In genomic region chr1:65253800-65254319, GRCh38 we compare ENCODE assay signal across 8 cellular contexts. TPM values are rescaled to one million over a fixed set of nuclear protein-coding genes. Genes with fewer than 3 reads are reported as not detected.
DNase-seq lines count a peak whose midpoint lies in the region; ATAC-seq, FAIRE-seq and TF ChIP-seq lines count a peak whose summit lies in the region.

No MANE protein-coding gene starts in this region.

- no peaks in the 10 kb centered on the region for H3K9me1 ChIP-seq in endothelial cell of umbilical vein (replicated peaks; ENCODE audit: control insufficient read depth, extremely low read depth, insufficient read depth, low read length)

- peak; percentile 15 for ATAC-seq in GM18499 (IDR thresholded peaks at IDR 0.05; ENCODE audit: insufficient read depth, unreplicated experiment)

- H4K20me1 ChIP-seq in OCI-LY7 (ENCODE audit: insufficient read depth, low read length) (no peaks in the 10 kb centered on the region), endothelial cell of umbilical vein (replicated peaks; ENCODE audit: control insufficient read depth, extremely low read depth, insufficient read depth, low read length) (no peaks in the 10 kb centered on the region)

- POLR2A ChIA-PET in OCI-LY7 (lab: Charles Lee): interaction anchor here (0.8 to 1.4 kb wide), 4 partner anchors 12 to 166 kb away, joined by 4 to 5 read pairs (median 4); partner anchors contain the start of genes LEPR and LEPROT
- POLR2A ChIA-PET in endothelial cell of umbilical vein (lab: Charles Lee): interaction anchor here (1.8 kb wide), 1 partner anchor 166 kb away, joined by 5 read pairs; the partner anchor contains the start of genes LEPR and LEPROT

- H2AFZ ChIP-seq in OCI-LY7 (ENCODE audit: low read length) (peak overlapping the region; percentile 99), endothelial cell of umbilical vein (ENCODE audit: low read depth, low read length) (peak overlapping the region; percentile 86)

- WGBS in ovary, 3 donors: 3 to 6% (median 5%) methylated on average over 10 to 15 of the region's 15 CpGs

- no peaks in the 10 kb centered on the region for H3K9me2 ChIP-seq in OCI-LY7 (ENCODE audit: insufficient read depth, low read length)

- peak; percentile 67 for FAIRE-seq in endothelial cell of umbilical vein (lab: Jason Lieb, UNC)

- H3K79me2 ChIP-seq in OCI-LY7 (ENCODE audit: insufficient read depth, low read depth, low read length): 0 out of 2 replicates have a peak, but pooled peaks cover 5% of the 10 kb centered on the region
- H3K79me2 ChIP-seq in endothelial cell of umbilical vein (ENCODE audit: control insufficient read depth, insufficient read depth, low read length): no peaks in the 10 kb centered on the region

- H3K9ac ChIP-seq in endothelial cell of umbilical vein (replicated peaks; ENCODE audit: extremely low read depth, insufficient read depth, low read length): peak overlapping the region; percentile 70

- H3K36me3 ChIP-seq in OCI-LY7 (ENCODE audit: insufficient read depth, low read length) (no peaks in the 10 kb centered on the region), endothelial cell of umbilical vein (ENCODE audit: control insufficient read depth in 2 of 2, extremely low read depth in 1 of 2, insufficient read depth in 2 of 2, low read length in 2 of 2) (no peaks in the 10 kb centered on the region), ovary (no peaks in the 10 kb centered on the region)

- TF ChIP-seq POLR2A in endothelial cell of umbilical vein (IDR thresholded peaks at IDR 0.05; ENCODE audit: low read depth, low read length) (no peak), ovary (IDR thresholded peaks at IDR 0.05) (no peak)

- H3K9me3 ChIP-seq in OCI-LY7 (ENCODE audit: low read length) (no peaks in the 10 kb centered on the region), endothelial cell of umbilical vein (replicated peaks; ENCODE audit: control insufficient read depth, insufficient read depth, low read length) (no peaks in the 10 kb centered on the region), ovary (no peaks in the 10 kb centered on the region)

- CTCF ChIA-PET in OCI-LY7 (lab: Charles Lee; ENCODE audit: unreplicated experiment) (no interaction called here), endothelial cell of umbilical vein (lab: Charles Lee) (interaction anchor here (0.8 to 3.7 kb wide), 13 partner anchors 9 to 434 kb away, joined by 3 to 24 read pairs (median 6); partner anchors contain the start of genes DNAJC6, LEPR and LEPROT)

- H3K4me2 ChIP-seq in OCI-LY7 (ENCODE audit: low read length): peak overlapping the region; percentile 88
- H3K4me2 ChIP-seq in endothelial cell of umbilical vein (ENCODE audit: insufficient read depth, low read length): peak overlapping the region; percentile 75

- no peak for TF ChIP-seq EP300 in ovary (IDR thresholded peaks at IDR 0.05)

- dilution Hi-C loops in endothelial cell of umbilical vein (cut with MboI; ENCODE audit: extremely low pct_ligation_motif_present, low sequenced_read_pairs): no loop called here

- intact Hi-C loops in OCI-LY7 (cut with micrococcal nuclease; ENCODE audit: unreplicated experiment): loop anchor here (1.0 to 5.0 kb wide), 4 partner anchors 27 to 187 kb away; partner anchors contain the start of genes LEPR and LEPROT
- intact Hi-C loops in endothelial cell of umbilical vein (cut with micrococcal nuclease): loop anchor here (1.0 kb wide), 2 partner anchors 11 to 166 kb away; partner anchors contain the start of genes LEPR and LEPROT
- intact Hi-C loops in ovary (cut with DNase I): loop anchor here in 2 of 4 donors (10.0 kb wide), 2 partner anchors 161 to 171 kb away; partner anchors contain the start of genes LEPR (in 1 of the 2) and LEPROT (in 1 of the 2)

- peak overlapping the region; percentile 86 for H3K4me3 ChIP-seq in OCI-LY7 (ENCODE audit: low read depth, low read length, poor library complexity, severe bottlenecking)
- H3K4me3 ChIP-seq in endothelial cell of umbilical vein (replicated peaks in 1 of 3; ENCODE audit: insufficient read depth in 1 of 3, low read depth in 1 of 3, low read length in 3 of 3): peak overlapping the region; percentile 44 to 80 (median 70)
- peak overlapping the region; percentile 63 for H3K4me3 ChIP-seq in ovary

- peak; percentile 18 for DNase-seq in HCEC 1CT
- no peak for DNase-seq in OCI-LY7 (ENCODE audit: low spot score)
- peak; percentile 11 for DNase-seq in endothelial cell of umbilical vein (ENCODE audit: low read depth, low spot score)
- DNase-seq in ovary: no peak
- no peak for DNase-seq in SW480 (ENCODE audit: low spot score)
- DNase-seq in activated CD4-positive, alpha-beta T cell treated with anti-CD3 and anti-CD28 coated beads for 4 hours: no peak
- no peak for DNase-seq in EL

- peaks cover 20% of the 10 kb centered on the region for H3K4me1 ChIP-seq in OCI-LY7 (ENCODE audit: insufficient read depth, low read length, poor library complexity, severe bottlenecking)
- peaks cover 13% of the 10 kb centered on the region for H3K4me1 ChIP-seq in endothelial cell of umbilical vein (ENCODE audit: control insufficient read depth, extremely low read depth, insufficient read depth, low read length)
- H3K4me1 ChIP-seq in ovary (ENCODE audit: insufficient read depth): peaks cover 4% of the 10 kb centered on the region

- H3K27me3 ChIP-seq in endothelial cell of umbilical vein (ENCODE audit: control insufficient read depth in 2 of 2, insufficient read depth in 2 of 2, low read length in 2 of 2) (no peaks in the 10 kb centered on the region), ovary (no peaks in the 10 kb centered on the region)

- BruUV-seq in OCI-LY7 (replicated peaks; lab: Mats Ljungman, UMichigan): no TSS peak
- BruUV-seq in endothelial cell of umbilical vein (replicated peaks; lab: Mats Ljungman, UMichigan): no TSS peak

- TF ChIP-seq CTCF in OCI-LY7 (conservative IDR thresholded peaks at IDR 0.05; ENCODE audit: low read length) (no peak), endothelial cell of umbilical vein (IDR thresholded peaks at IDR 0.05; ENCODE audit: extremely low read depth in 1 of 2, insufficient read depth in 1 of 2, low read depth in 1 of 2, low read length in 2 of 2) (no peak), ovary (IDR thresholded peaks at IDR 0.05) (no peak)

- H3K27ac ChIP-seq in OCI-LY7 (ENCODE audit: low read depth, low read length, poor library complexity, severe bottlenecking) (peak overlapping the region; percentile 47), endothelial cell of umbilical vein (ENCODE audit: insufficient read depth, low read depth, low read length) (peak overlapping the region; percentile 1), ovary (no peak overlapping the region)

TF ChIP-seq in endothelial cell of umbilical vein, 7 proteins besides CTCF, POLR2A, EP300 and RAD21:
- TF ChIP-seq GATA2 (IDR thresholded peaks at IDR 0.05; ENCODE audit: insufficient read depth, insufficient read length, low read depth, low read length) (no peak), FOS (IDR thresholded peaks at IDR 0.05; ENCODE audit: borderline replicate concordance, insufficient read depth, low read length) (no peak), MYC (IDR thresholded peaks at IDR 0.05; ENCODE audit: low read depth, low read length) (no peak), EZH2 (IDR thresholded peaks at IDR 0.05; ENCODE audit: borderline replicate concordance, low read depth, low read length, severe bottlenecking) (no peak), POLR2AphosphoS5 (IDR thresholded peaks at IDR 0.05; ENCODE audit: insufficient read depth, low read depth, low read length) (no peak), JUN (IDR thresholded peaks at IDR 0.05; ENCODE audit: borderline replicate concordance, insufficient read depth, insufficient read length, low read depth) (no peak), MAX (IDR thresholded peaks at IDR 0.05; ENCODE audit: insufficient read depth, insufficient read length) (no peak)

RNA-seq across cellular contexts. Expression of gene DNAJC6, which starts 55.5 kb away (rescaled TPM):
- 6.6 and 10.3 TPM in 2 replicates for total RNA-seq in OCI-LY7 (2014; rRNA removed; shearing (Covaris generic))
- 10.2 and 11.3 TPM in 2 replicates for total RNA-seq in OCI-LY7 (2022)
- 2.7 and 4.9 TPM in 2 replicates for total RNA-seq in endothelial cell of umbilical vein
- polyA plus RNA-seq in endothelial cell of umbilical vein: 1.9 and 2.3 TPM in 2 replicates
- 1.4 and 2.0 TPM in 2 replicates for polyA plus RNA-seq in endothelial cell of umbilical vein (2011; cell fraction: cytosol; rRNA removed)
- polyA plus RNA-seq in endothelial cell of umbilical vein (2011; cell fraction: nucleus; rRNA removed): 6.0 and 6.4 TPM in 2 replicates
- 3.6 and 3.7 TPM in 2 replicates for polyA plus RNA-seq in endothelial cell of umbilical vein (2012)
- 9.9 and 11.2 TPM in 2 replicates for polyA minus RNA-seq in endothelial cell of umbilical vein
- 5.3 TPM for polyA minus RNA-seq in endothelial cell of umbilical vein (2011; cell fraction: cytosol; rRNA and poly(A)+ RNA removed)
- polyA minus RNA-seq in endothelial cell of umbilical vein (2011; cell fraction: nucleus; rRNA and poly(A)+ RNA removed): 10.1 and 26.3 TPM in 2 replicates
- total RNA-seq in ovary: 1 to 10 TPM in 6 of 7 donors, under 1 TPM in 1; 0.83 to 2.4 (median 1.5) TPM
- 1 to 10 TPM in 1 of 2 donors, under 1 TPM in 1; 0.48 to 2.7 TPM for polyA plus RNA-seq in ovary

Comparison
In these comparisons a context has a peak if more than half of its experiments do, and no peak if none do; other contexts are left out.
1. DNase-seq: peak in HCEC 1CT (single experiment) and endothelial cell of umbilical vein (single experiment); none in OCI-LY7 (single experiment), ovary (0 of 5), SW480 (single experiment), activated CD4-positive, alpha-beta T cell treated with anti-CD3 and anti-CD28 coated beads for 4 hours (0 of 2) and EL (single experiment).
2. H3K27ac ChIP-seq: peak in OCI-LY7 (single experiment) and endothelial cell of umbilical vein (single experiment); none in ovary (0 of 2).
3. Peak in every context shown above with its lines, with median percentiles within 50 percentile points of each other: H3K4me3 ChIP-seq.